Comparison of ENCODE assay signal across 27 cellular contexts in the genomic region with DNA sequence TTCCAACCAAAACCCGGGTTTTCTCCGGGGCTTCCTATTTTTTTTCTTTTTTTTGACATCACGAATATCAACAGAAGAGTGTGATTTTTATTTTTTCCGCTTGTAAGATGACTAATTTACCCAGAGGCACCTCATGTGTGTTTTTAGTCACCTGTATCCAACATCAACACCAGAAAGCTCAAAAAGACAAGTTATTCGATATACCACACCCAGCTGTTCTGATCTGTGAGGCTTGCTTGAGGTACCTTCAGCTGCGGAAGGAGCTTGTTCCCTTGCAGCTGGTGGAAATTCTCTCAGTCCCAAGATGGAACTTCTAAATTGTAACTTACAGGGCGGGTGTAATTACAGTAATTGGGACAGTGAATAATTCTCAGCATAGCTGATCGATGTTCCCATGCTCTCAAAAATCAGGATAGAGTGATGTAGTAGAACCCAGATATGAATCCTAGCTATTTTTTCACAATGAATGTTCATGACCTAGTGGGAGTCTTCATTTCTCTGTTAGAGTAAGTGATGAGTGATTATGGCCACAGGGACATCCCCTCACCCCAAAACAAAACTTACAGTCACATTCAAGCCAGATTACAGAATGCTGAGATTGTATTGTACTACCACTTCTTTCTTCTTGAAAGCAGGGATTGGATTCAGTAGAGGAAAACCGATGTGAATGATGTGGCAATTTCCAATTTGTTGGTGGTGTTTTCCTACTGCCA.
A peak's percentile ranks its signal among the peaks of the same experiment; 100 is the strongest.
DNase-seq lines count a peak whose midpoint lies in the region; ATAC-seq, FAIRE-seq and TF ChIP-seq lines count a peak whose summit lies in the region.
"Had no signal": no experiment of that assay in that cellular context is flagged by ENCODE, and none has a peak within 500 bp of the region (broad histone marks: within the 10 kb centered on the region; RNA-seq: fewer than 3 reads in every experiment).

No MANE protein-coding gene starts in this region.

- H3K4me1 ChIP-seq in HCT116 (ENCODE audit: control insufficient read depth in 1 of 2, insufficient read depth in 2 of 2, low read length in 2 of 2), result no peaks in the 10 kb centered on the region
- H3K4me1 ChIP-seq: A549, BE2C had no signal

- CTCF ChIA-PET in activated CD4-positive, alpha-beta T cell treated with anti-CD3 and anti-CD28 coated beads for 36 hours (lab: Charles Lee), result no interaction called here
- CTCF ChIA-PET in HCT116 (lab: Charles Lee), result no interaction called here

- H3K27ac Mint-ChIP-seq in activated CD4-positive, alpha-beta T cell treated with anti-CD3 and anti-CD28 coated beads for 36 hours, result no peak overlapping the region
- H3K27ac Mint-ChIP-seq in stimulated activated effector memory CD8-positive, alpha-beta T cell treated with anti-CD3 and anti-CD28 coated beads, Interleukin-12 subunit alpha, Interleukin-12 subunit beta, amount 100 ng/mL, for 72 hours, result no peak overlapping the region
- H3K27ac Mint-ChIP-seq: CD14-positive monocyte; CD4-positive, alpha-beta T cell had no signal

- no peaks in the 10 kb centered on the region for H3K36me3 Mint-ChIP-seq in activated CD4-positive, alpha-beta T cell treated with anti-CD3 and anti-CD28 coated beads for 36 hours (ENCODE audit: low read depth)
- no peaks in the 10 kb centered on the region for H3K36me3 Mint-ChIP-seq in stimulated activated effector memory CD8-positive, alpha-beta T cell treated with anti-CD3 and anti-CD28 coated beads, Interleukin-12 subunit alpha, Interleukin-12 subunit beta, amount 100 ng/mL, for 72 hours
- H3K36me3 Mint-ChIP-seq: CD14-positive monocyte; CD8-positive, alpha-beta memory T cell had no signal

- H3K79me2 ChIP-seq in HCT116 (ENCODE audit: insufficient read depth, low read length), result no peaks in the 10 kb centered on the region

- peaks cover 19% of the 10 kb centered on the region for H3K27me3 Mint-ChIP-seq in activated CD4-positive, alpha-beta T cell treated with anti-CD3 and anti-CD28 coated beads for 36 hours

- RAD21 ChIA-PET in HCT116 (lab: Charles Lee; ENCODE audit: low non-redundant PET in 1 of 2, low total read pairs in 2 of 2, uncharacterized antibody in 2 of 2, unreplicated experiment in 2 of 2), result no interaction called here

- no peak for FAIRE-seq in bronchial epithelial cell (lab: Jason Lieb, UNC)
- FAIRE-seq: A549, D721Med, GM12878, GM19239, H1 had no signal

- POLR2A ChIA-PET in activated CD4-positive, alpha-beta T cell treated with anti-CD3 and anti-CD28 coated beads for 36 hours (lab: Charles Lee), result no interaction called here
- POLR2A ChIA-PET in HCT116 (lab: Charles Lee), result no interaction called here

- no TSS peak for BruUV-seq in HCT116 (replicated peaks; lab: Mats Ljungman, UMichigan)

- H3K27ac ChIP-seq in HCT116 (ENCODE audit: low read depth, low read length), result no peak overlapping the region
- H3K27ac ChIP-seq: A549, GM23248 had no signal

- H2AFZ ChIP-seq in HCT116 (ENCODE audit: low read depth, low read length, poor library complexity, severe bottlenecking), result no peak overlapping the region
- H2AFZ ChIP-seq: GM23248 had no signal

- H3K4me3 Mint-ChIP-seq in activated CD4-positive, alpha-beta T cell treated with anti-CD3 and anti-CD28 coated beads for 36 hours, result no peak overlapping the region
- H3K4me3 Mint-ChIP-seq in stimulated activated effector memory CD8-positive, alpha-beta T cell treated with anti-CD3 and anti-CD28 coated beads, Interleukin-12 subunit alpha, Interleukin-12 subunit beta, amount 100 ng/mL, for 72 hours, result no peak overlapping the region
- H3K4me3 Mint-ChIP-seq: CD14-positive monocyte; CD4-positive, alpha-beta T cell; CD8-positive, alpha-beta memory T cell had no signal

- TF ChIP-seq RAD21 in HCT116 (IDR thresholded peaks at IDR 0.05; ENCODE audit: low read depth), result no peak

- no peaks in the 10 kb centered on the region for H3K9me3 Mint-ChIP-seq in activated CD4-positive, alpha-beta T cell treated with anti-CD3 and anti-CD28 coated beads for 36 hours (ENCODE audit: low read depth)
- H3K9me3 Mint-ChIP-seq in stimulated activated effector memory CD8-positive, alpha-beta T cell treated with anti-CD3 and anti-CD28 coated beads, Interleukin-12 subunit alpha, Interleukin-12 subunit beta, amount 100 ng/mL, for 72 hours, result no peaks in the 10 kb centered on the region
- H3K9me3 Mint-ChIP-seq: CD4-positive, alpha-beta T cell had no signal

- no peak overlapping the region for H3K9ac ChIP-seq in HCT116 (ENCODE audit: low read length)
- H3K9ac ChIP-seq: BLaER1 treated with 17β-estradiol and CSF1 and Interleukin-3, amounts not matched to agents 10 nM and 100 nM; GM23248 had no signal

- TF ChIP-seq CTCF in HCT116 (IDR thresholded peaks at IDR 0.05 in 2 of 3, conservative IDR thresholded peaks at IDR 0.05 in 1 of 3; ENCODE audit: borderline replicate concordance in 1 of 3, insufficient read depth in 1 of 3, low read depth in 2 of 3, low read length in 2 of 3) (no peak), bronchial epithelial cell (IDR thresholded peaks at IDR 0.05; ENCODE audit: insufficient read depth, low read length, severe bottlenecking) (no peak)

- H3K9me2 ChIP-seq in HCT116 (ENCODE audit: insufficient read depth), result no peaks in the 10 kb centered on the region

- peak; percentile 70 for ATAC-seq in activated CD4-positive, alpha-beta T cell treated with anti-CD3 and anti-CD28 coated beads for 36 hours
- no peak for ATAC-seq in HCT116
- peak; percentile 85 for ATAC-seq in stimulated activated effector memory CD8-positive, alpha-beta T cell treated with anti-CD3 and anti-CD28 coated beads, Interleukin-12 subunit alpha, Interleukin-12 subunit beta, amount 100 ng/mL, for 72 hours
- ATAC-seq in HG03175 (IDR thresholded peaks at IDR 0.05; ENCODE audit: unreplicated experiment), result no peak
- ATAC-seq in HG02884 (IDR thresholded peaks at IDR 0.05; ENCODE audit: unreplicated experiment), result no peak
- ATAC-seq: A549, GM12878 had no signal

- H3K36me3 ChIP-seq in HCT116 (ENCODE audit: control insufficient read depth in 1 of 2, insufficient read depth in 2 of 2, low read length in 2 of 2) (no peaks in the 10 kb centered on the region), bronchial epithelial cell (ENCODE audit: control insufficient read depth, insufficient read depth, low read length) (no peaks in the 10 kb centered on the region)
- H3K36me3 ChIP-seq: BE2C; BLaER1 treated with 17β-estradiol and CSF1 and Interleukin-3, amounts not matched to agents 10 nM and 100 nM had no signal

- intact Hi-C loops in activated CD4-positive, alpha-beta T cell treated with anti-CD3 and anti-CD28 coated beads for 36 hours (cut with DNase I, micrococcal nuclease), result no loop called here
- intact Hi-C loops in HCT116 (cut with micrococcal nuclease), result no loop called here

- H3K27me3 ChIP-seq in HCT116 (ENCODE audit: insufficient read depth, low read length) (no peaks in the 10 kb centered on the region), bronchial epithelial cell (ENCODE audit: control insufficient read depth, insufficient read depth, low read length) (no peaks in the 10 kb centered on the region)
- H3K27me3 ChIP-seq: BE2C; BLaER1 treated with 17β-estradiol and CSF1 and Interleukin-3, amounts not matched to agents 10 nM and 100 nM had no signal

- H3K4me3 ChIP-seq in HCT116 (replicated peaks in 1 of 2; ENCODE audit: low read depth in 1 of 2, low read length in 2 of 2), result no peak overlapping the region
- no peak overlapping the region for H3K4me3 ChIP-seq in bronchial epithelial cell (ENCODE audit: low read depth, low read length)
- H3K4me3 ChIP-seq: A549; BLaER1 treated with 17β-estradiol and CSF1 and Interleukin-3, amounts not matched to agents 10 nM and 100 nM; GM12878; GM23248 had no signal

- H3K4me2 ChIP-seq in HCT116 (ENCODE audit: low read length), result no peak overlapping the region
- H3K4me2 ChIP-seq: A549 had no signal

- TF ChIP-seq POLR2A in HCT116 (IDR thresholded peaks at IDR 0.05; ENCODE audit: borderline replicate concordance, extremely low read depth, insufficient read depth, insufficient read length), result no peak

- H3K9me3 ChIP-seq in HCT116 (ENCODE audit: control insufficient read depth in 1 of 2, insufficient read depth in 1 of 2, low read depth in 1 of 2, low read length in 2 of 2), result peaks cover 8 to 15% of the 10 kb centered on the region in 2 experiments; a peak in 2 of 4 replicates
- H3K9me3 ChIP-seq: A549, BE2C had no signal

- H4K20me1 ChIP-seq in HCT116 (ENCODE audit: insufficient read depth), result no peaks in the 10 kb centered on the region
- H4K20me1 ChIP-seq: BLaER1 treated with 17β-estradiol and CSF1 and Interleukin-3, amounts not matched to agents 10 nM and 100 nM had no signal

- DNase-seq in activated CD4-positive, alpha-beta T cell treated with anti-CD3 and anti-CD28 coated beads for 36 hours, result no peak
- no peak for DNase-seq in activated CD4-positive, alpha-beta T cell treated with anti-CD3 and anti-CD28 coated beads, Interleukin-2, amount 50 U/mL, for 1 hour
- DNase-seq in HCT116 (ENCODE audit: low read depth, low spot score), result peak; percentile 0
- peak; percentile 20 for DNase-seq in bronchial epithelial cell (ENCODE audit: low read depth)
- no peak for DNase-seq in stimulated activated effector memory CD8-positive, alpha-beta T cell treated with anti-CD3 and anti-CD28 coated beads, Interleukin-12 subunit alpha, Interleukin-12 subunit beta, amount 100 ng/mL, for 72 hours (ENCODE audit: low spot score in 2 of 2)
- DNase-seq: 8988T; ACHN; AML-193; BE2C; CD4-positive, alpha-beta T cell; CD8-positive, alpha-beta memory T cell; DMS 273 treated with DMSO at 0.1 percent for 48 hours; DMS79; EL; GDM1; GM23248; H7; HCEC 1CT had no signal

- H3K4me1 Mint-ChIP-seq in activated CD4-positive, alpha-beta T cell treated with anti-CD3 and anti-CD28 coated beads for 36 hours, result peaks cover 8% of the 10 kb centered on the region
- peaks cover 7% of the 10 kb centered on the region for H3K4me1 Mint-ChIP-seq in stimulated activated effector memory CD8-positive, alpha-beta T cell treated with anti-CD3 and anti-CD28 coated beads, Interleukin-12 subunit alpha, Interleukin-12 subunit beta, amount 100 ng/mL, for 72 hours
- H3K4me1 Mint-ChIP-seq: CD14-positive monocyte had no signal

Comparison
In these comparisons a context has a peak if more than half of its experiments do, and no peak if none do; other contexts are left out.
1. ATAC-seq: peak in activated CD4-positive, alpha-beta T cell treated with anti-CD3 and anti-CD28 coated beads for 36 hours (single experiment) and stimulated activated effector memory CD8-positive, alpha-beta T cell treated with anti-CD3 and anti-CD28 coated beads, Interleukin-12 subunit alpha, Interleukin-12 subunit beta, amount 100 ng/mL, for 72 hours (single experiment); none in HCT116 (single experiment), HG03175 (single experiment) and HG02884 (single experiment).
2. DNase-seq: peak in HCT116 (single experiment) and bronchial epithelial cell (single experiment); none in activated CD4-positive, alpha-beta T cell treated with anti-CD3 and anti-CD28 coated beads for 36 hours (single experiment), activated CD4-positive, alpha-beta T cell treated with anti-CD3 and anti-CD28 coated beads, Interleukin-2, amount 50 U/mL, for 1 hour (single experiment) and stimulated activated effector memory CD8-positive, alpha-beta T cell treated with anti-CD3 and anti-CD28 coated beads, Interleukin-12 subunit alpha, Interleukin-12 subunit beta, amount 100 ng/mL, for 72 hours (0 of 2).